Comparison of ENCODE assay signal across 8 cellular contexts in genomic region chr9:74952281-74953151, GRCh38. TPM values are rescaled to one million over a fixed set of nuclear protein-coding genes. Genes with fewer than 3 reads are reported as not detected.
DNase-seq lines count a peak whose midpoint lies in the region; ATAC-seq and TF ChIP-seq lines count a peak whose summit lies in the region.

C9orf40 (minus strand) TSS chr9:74952912; CDS start chr9:74952611, 301 bp downstream.

- H3K4me1 ChIP-seq in BLaER1 treated with 17β-estradiol and CSF1 and Interleukin-3, amounts not matched to agents 10 nM and 100 nM, result peaks cover 27 to 43% (median 34%) of the 10 kb centered on the region in 10 experiments

- H3K4me3 ChIP-seq in BLaER1 treated with 17β-estradiol and CSF1 and Interleukin-3, amounts not matched to agents 10 nM and 100 nM, result peak within 1 kb of the TSS; percentile 77 to 96 (median 92)

- H3K36me3 ChIP-seq in BLaER1 treated with 17β-estradiol and CSF1 and Interleukin-3, amounts not matched to agents 10 nM and 100 nM, result peaks cover 0 to 13% (median 0%) of the 10 kb centered on the region in 11 experiments; a peak in 6 of 22 replicates

- TF ChIP-seq CTCF in chondrocyte (IDR thresholded peaks at IDR 0.05), result peak; percentile 92

- H3K27me3 ChIP-seq in BLaER1 treated with 17β-estradiol and CSF1 and Interleukin-3, amounts not matched to agents 10 nM and 100 nM, result no peaks in the 10 kb centered on the region

- peaks cover 3% of the 10 kb centered on the region for H3K36me3 Mint-ChIP-seq in chondrocyte (ENCODE audit: low read depth)

- peak within 1 kb of the TSS; percentile 92 to 99 (median 97) for H3K9ac ChIP-seq in BLaER1 treated with 17β-estradiol and CSF1 and Interleukin-3, amounts not matched to agents 10 nM and 100 nM

- peak within 1 kb of the TSS; percentile 92 to 99 (median 97) for H3K27ac ChIP-seq in BLaER1 treated with 17β-estradiol and CSF1 and Interleukin-3, amounts not matched to agents 10 nM and 100 nM

- no peaks in the 10 kb centered on the region for H3K27me3 Mint-ChIP-seq in chondrocyte (ENCODE audit: low read depth)

- peak; percentile 34 for DNase-seq in GM19240 (ENCODE audit: insufficient read length, low spot score)
- peak; percentile 72 for DNase-seq in NCI-H510A treated with DMSO at 0.1 percent for 48 hours (lab: John Stamatoyannopoulos, UW)
- peak; percentile 85 to 86 for DNase-seq in activated CD4-positive, alpha-beta T cell treated with anti-CD3 and anti-CD28 coated beads for 24 hours (ENCODE audit: low read depth in 2 of 2)
- DNase-seq in chondrocyte (ENCODE audit: low spot score), result peak; percentile 94
- DNase-seq in left colon, result peak; percentile 89 to 95
- DNase-seq in stimulated activated CD4-positive, alpha-beta T cell treated with anti-CD3 and anti-CD28 coated beads, Interleukin-1b, Interleukin-23, amount 100 ng/mL, for 48 hours, result peak; percentile 90

- H3K9me3 ChIP-seq in BLaER1 treated with 17β-estradiol and CSF1 and Interleukin-3, amounts not matched to agents 10 nM and 100 nM (replicated peaks in 1 of 11), result no peaks in the 10 kb centered on the region

- peak within 1 kb of the TSS; percentile 93 for H3K27ac Mint-ChIP-seq in chondrocyte (ENCODE audit: unreplicated experiment)

- peak within 1 kb of the TSS; percentile 95 for H3K4me3 Mint-ChIP-seq in chondrocyte (ENCODE audit: unreplicated experiment)

- H3K4me1 Mint-ChIP-seq in chondrocyte (ENCODE audit: low read depth), result peaks cover 14% of the 10 kb centered on the region

- H3K9me3 Mint-ChIP-seq in chondrocyte (ENCODE audit: low read depth), result no peaks in the 10 kb centered on the region

- ATAC-seq in HG03457 (IDR thresholded peaks at IDR 0.05; ENCODE audit: unreplicated experiment) (peak; percentile 90), left colon (peak; percentile 94)

- intact Hi-C loops in left colon (cut with DNase I, micrococcal nuclease), result loop anchor here in 1 of 2 donors (10.0 kb wide), 1 partner anchor 122 kb away; no protein-coding TSS in a partner anchor

- 0 out of 22 replicates have a peak, but pooled peaks cover 0 to 6% (median 0%) of the 10 kb centered on the region in 11 experiments for H4K20me1 ChIP-seq in BLaER1 treated with 17β-estradiol and CSF1 and Interleukin-3, amounts not matched to agents 10 nM and 100 nM

- H3K4me2 ChIP-seq in BLaER1 treated with 17β-estradiol and CSF1 and Interleukin-3, amounts not matched to agents 10 nM and 100 nM, result peak within 1 kb of the TSS; percentile 78 to 90 (median 84)

RNA-seq across cellular contexts. Expression of gene C9orf40, which starts in this region (rescaled TPM):
- total RNA-seq in chondrocyte, result 3.7 to 5.2 TPM (median 5.1 TPM) in 3 replicates
- total RNA-seq in left colon, result 10 to 100 TPM in 1 of 2 donors, 1 to 10 TPM in 1; 9.6 to 10.7 TPM

Comparison
In these comparisons a context has a peak if more than half of its experiments do, and no peak if none do; other contexts are left out.
1. Peak in every context shown above with its lines: DNase-seq, ATAC-seq, H3K4me3 ChIP-seq and H3K27ac ChIP-seq.
2. DNase-seq: peak in every context shown above with its lines; median percentile 94 in chondrocyte; 92 in left colon; 90 in stimulated activated CD4-positive, alpha-beta T cell treated with anti-CD3 and anti-CD28 coated beads, Interleukin-1b, Interleukin-23, amount 100 ng/mL, for 48 hours; 86 in activated CD4-positive, alpha-beta T cell treated with anti-CD3 and anti-CD28 coated beads for 24 hours; 72 in NCI-H510A treated with DMSO at 0.1 percent for 48 hours; 34 in GM19240.